Comparison of ENCODE assay signal across 10 cellular contexts in genomic region chr3:71978150-71978721, GRCh38.
DNase-seq lines count a peak whose midpoint lies in the region; ATAC-seq and TF ChIP-seq lines count a peak whose summit lies in the region.
"Had no signal": no experiment of that assay in that cellular context is flagged by ENCODE, and none has a peak within 500 bp of the region (broad histone marks: within the 10 kb centered on the region; RNA-seq: fewer than 3 reads in every experiment).

No MANE protein-coding gene starts in this region.

- peak; percentile 82 for ATAC-seq in activated CD8-positive, alpha-beta T cell treated with anti-CD3 and anti-CD28 coated beads for 36 hours
- no peak for ATAC-seq in activated CD8-positive, alpha-beta T cell treated with anti-CD3 and anti-CD28 coated beads, Interleukin-2, amount 10 ng/mL, durations not matched to agents 7 days and 5 days
- ATAC-seq in GM21515 (IDR thresholded peaks at IDR 0.05; ENCODE audit: unreplicated experiment): peak; percentile 79
- ATAC-seq in HG03354 (IDR thresholded peaks at IDR 0.05; ENCODE audit: poor library complexity, severe bottlenecking, unreplicated experiment): peak; percentile 84
- ATAC-seq in memory B cell (ENCODE audit: low read depth): peak; percentile 41
- ATAC-seq: left ventricle myocardium superior had no signal

- POLR2A ChIA-PET in activated CD8-positive, alpha-beta T cell treated with anti-CD3 and anti-CD28 coated beads for 36 hours (lab: Charles Lee): interaction anchor here (1.0 kb wide), 1 partner anchor 9 kb away, joined by 5 read pairs; no protein-coding TSS in a partner anchor
- POLR2A ChIA-PET in activated CD8-positive, alpha-beta T cell treated with anti-CD3 and anti-CD28 coated beads, Interleukin-2, amount 10 ng/mL, durations not matched to agents 7 days and 5 days (lab: Charles Lee): no interaction called here
- POLR2A ChIA-PET in HEK293T (lab: Yijun Ruan, JAX): interaction anchor here (0.6 kb wide), 1 partner anchor 69 kb away, joined by 3 read pairs; no protein-coding TSS in a partner anchor

- H3K4me3 Mint-ChIP-seq in activated CD8-positive, alpha-beta T cell treated with anti-CD3 and anti-CD28 coated beads for 36 hours: no peak overlapping the region
- no peak overlapping the region for H3K4me3 Mint-ChIP-seq in activated CD8-positive, alpha-beta T cell treated with anti-CD3 and anti-CD28 coated beads, Interleukin-2, amount 10 ng/mL, durations not matched to agents 7 days and 5 days
- peak overlapping the region; percentile 37 for H3K4me3 Mint-ChIP-seq in memory B cell

- H3K4me1 Mint-ChIP-seq in activated CD8-positive, alpha-beta T cell treated with anti-CD3 and anti-CD28 coated beads for 36 hours (ENCODE audit: low read depth): peaks cover 22% of the 10 kb centered on the region
- peaks cover 12% of the 10 kb centered on the region for H3K4me1 Mint-ChIP-seq in activated CD8-positive, alpha-beta T cell treated with anti-CD3 and anti-CD28 coated beads, Interleukin-2, amount 10 ng/mL, durations not matched to agents 7 days and 5 days (ENCODE audit: low read depth)
- H3K4me1 Mint-ChIP-seq in memory B cell: peaks cover 14% of the 10 kb centered on the region

- no peaks in the 10 kb centered on the region for H3K36me3 Mint-ChIP-seq in activated CD8-positive, alpha-beta T cell treated with anti-CD3 and anti-CD28 coated beads for 36 hours (ENCODE audit: low read depth)
- H3K36me3 Mint-ChIP-seq in activated CD8-positive, alpha-beta T cell treated with anti-CD3 and anti-CD28 coated beads, Interleukin-2, amount 10 ng/mL, durations not matched to agents 7 days and 5 days (ENCODE audit: low read depth): no peaks in the 10 kb centered on the region
- no peaks in the 10 kb centered on the region for H3K36me3 Mint-ChIP-seq in memory B cell

- intact Hi-C loops in activated CD8-positive, alpha-beta T cell treated with anti-CD3 and anti-CD28 coated beads for 36 hours (cut with micrococcal nuclease): no loop called here

- H3K27me3 Mint-ChIP-seq in activated CD8-positive, alpha-beta T cell treated with anti-CD3 and anti-CD28 coated beads for 36 hours: peaks cover 18% of the 10 kb centered on the region
- H3K27me3 Mint-ChIP-seq in activated CD8-positive, alpha-beta T cell treated with anti-CD3 and anti-CD28 coated beads, Interleukin-2, amount 10 ng/mL, durations not matched to agents 7 days and 5 days (ENCODE audit: low read depth): peaks cover 6% of the 10 kb centered on the region
- H3K27me3 Mint-ChIP-seq in memory B cell: peaks cover 34% of the 10 kb centered on the region

- DNase-seq in activated CD8-positive, alpha-beta T cell treated with anti-CD3 and anti-CD28 coated beads for 36 hours: peak; percentile 39
- no peak for DNase-seq in activated CD8-positive, alpha-beta T cell treated with anti-CD3 and anti-CD28 coated beads, Interleukin-2, amount 10 ng/mL, durations not matched to agents 7 days and 5 days
- DNase-seq in memory B cell (ENCODE audit: low spot score in 2 of 2): no peak
- DNase-seq in HEK293T (ENCODE audit: extremely low spot score): no peak
- DNase-seq in DMS153 treated with DMSO at 0.1 percent for 48 hours (lab: John Stamatoyannopoulos, UW; ENCODE audit: unreplicated experiment): no peak
- no peak for DNase-seq in cortex of kidney (lab: John Stamatoyannopoulos, UW)
- DNase-seq: left ventricle myocardium superior, NCI-H774 had no signal

- H3K9me3 Mint-ChIP-seq in activated CD8-positive, alpha-beta T cell treated with anti-CD3 and anti-CD28 coated beads for 36 hours: no peaks in the 10 kb centered on the region
- H3K9me3 Mint-ChIP-seq in activated CD8-positive, alpha-beta T cell treated with anti-CD3 and anti-CD28 coated beads, Interleukin-2, amount 10 ng/mL, durations not matched to agents 7 days and 5 days (ENCODE audit: insufficient read depth): peaks cover 4% of the 10 kb centered on the region
- H3K9me3 Mint-ChIP-seq in memory B cell: no peaks in the 10 kb centered on the region

- H3K27ac Mint-ChIP-seq in activated CD8-positive, alpha-beta T cell treated with anti-CD3 and anti-CD28 coated beads for 36 hours: no peak overlapping the region
- no peak overlapping the region for H3K27ac Mint-ChIP-seq in activated CD8-positive, alpha-beta T cell treated with anti-CD3 and anti-CD28 coated beads, Interleukin-2, amount 10 ng/mL, durations not matched to agents 7 days and 5 days
- no peak overlapping the region for H3K27ac Mint-ChIP-seq in memory B cell

- CTCF ChIA-PET in activated CD8-positive, alpha-beta T cell treated with anti-CD3 and anti-CD28 coated beads for 36 hours (lab: Charles Lee): interaction anchor here (1.0 kb wide), 1 partner anchor 199 kb away, joined by 3 read pairs; no protein-coding TSS in a partner anchor
- CTCF ChIA-PET in activated CD8-positive, alpha-beta T cell treated with anti-CD3 and anti-CD28 coated beads, Interleukin-2, amount 10 ng/mL, durations not matched to agents 7 days and 5 days (lab: Charles Lee): interaction anchor here (1.0 kb wide), 1 partner anchor 128 kb away, joined by 3 read pairs; no protein-coding TSS in a partner anchor
- CTCF ChIA-PET in HEK293T (lab: Yijun Ruan, JAX): interaction anchor here (0.7 kb wide), 1 partner anchor 11 kb away, joined by 3 read pairs; no protein-coding TSS in a partner anchor

- TF ChIP-seq CTCF in activated CD8-positive, alpha-beta T cell treated with anti-CD3 and anti-CD28 coated beads for 36 hours (IDR thresholded peaks at IDR 0.05): no peak

TF ChIP-seq in HEK293T, 16 proteins besides CTCF, POLR2A, EP300 and RAD21:
- TF ChIP-seq NFRKB (IDR thresholded peaks at IDR 0.05): no peak
- no peak for TF ChIP-seq SP1 (IDR thresholded peaks at IDR 0.05)
- TF ChIP-seq SUZ12 (IDR thresholded peaks at IDR 0.05): no peak
- TF ChIP-seq L3MBTL2 (conservative IDR thresholded peaks at IDR 0.05): no peak
- no peak for TF ChIP-seq BHLHE40 (IDR thresholded peaks at IDR 0.05; ENCODE audit: borderline replicate concordance)
- no peak for TF ChIP-seq TARDBP (IDR thresholded peaks at IDR 0.05)
- TF ChIP-seq ARNT (IDR thresholded peaks at IDR 0.05): no peak
- TF ChIP-seq FOXM1 (IDR thresholded peaks at IDR 0.05; ENCODE audit: borderline replicate concordance): no peak
- TF ChIP-seq PKNOX1 (IDR thresholded peaks at IDR 0.05): no peak
- no peak for TF ChIP-seq ZNF384 (IDR thresholded peaks at IDR 0.05)
- no peak for TF ChIP-seq FOXA1 (IDR thresholded peaks at IDR 0.05)
- TF ChIP-seq CTBP1 (IDR thresholded peaks at IDR 0.05; ENCODE audit: borderline replicate concordance): no peak
